Comparison of ENCODE assay signal across 1 cellular context in genomic region chr3:15064835-15065549, GRCh38.
TF ChIP-seq lines count a peak whose summit lies in the region.

TSS of gene MRPS25 (minus strand) at chr3:15065315. CDS start at chr3:15065194, 121 bp downstream.

TF ChIP-seq in HEK293, 187 proteins besides CTCF, POLR2A, EP300 and RAD21 (continued from another document):
- TF ChIP-seq ZBTB10 (tag by site-specific recombination; IDR thresholded peaks at IDR 0.05) (peak; percentile 94), ZNF670 (tag by site-specific recombination; IDR thresholded peaks at IDR 0.05; ENCODE audit: low read depth) (no peak), AEBP2 (tag by site-specific recombination; IDR thresholded peaks at IDR 0.05; ENCODE audit: borderline replicate concordance) (no peak), KLF10 (tag by site-specific recombination; IDR thresholded peaks at IDR 0.05) (no peak), ZNF791 (tag by site-specific recombination; IDR thresholded peaks at IDR 0.05) (no peak), ZBTB1 (tag by site-specific recombination; IDR thresholded peaks at IDR 0.05) (no peak), ZNF404 (tag by site-specific recombination; IDR thresholded peaks at IDR 0.05) (no peak), WT1 (tag by site-specific recombination; IDR thresholded peaks at IDR 0.05) (0 out of 2 replicates have a peak, but pooled peaks have one; percentile 7), ZNF16 (tag by site-specific recombination; IDR thresholded peaks at IDR 0.05; ENCODE audit: low read depth) (no peak), ZNF514 (tag by site-specific recombination; IDR thresholded peaks at IDR 0.05) (no peak), ZNF148 (tag by site-specific recombination; IDR thresholded peaks at IDR 0.05; ENCODE audit: borderline replicate concordance) (no peak), ZBTB21 (tag by site-specific recombination; IDR thresholded peaks at IDR 0.05) (no peak), ZNF600 (tag by site-specific recombination; IDR thresholded peaks at IDR 0.05) (peak; percentile 48; the same call in 1 of the 2 replicates), ZNF175 (tag by site-specific recombination; IDR thresholded peaks at IDR 0.05) (no peak), ZNF341 (tag by site-specific recombination; IDR thresholded peaks at IDR 0.05; ENCODE audit: low read depth) (no peak), ZFP3 (tag by site-specific recombination; IDR thresholded peaks at IDR 0.05; ENCODE audit: low read depth) (no peak), ZNF610 (tag by site-specific recombination; IDR thresholded peaks at IDR 0.05; ENCODE audit: borderline replicate concordance) (peak; percentile 72; the same call in 1 of the 2 replicates), ZNF132 (tag by site-specific recombination; IDR thresholded peaks at IDR 0.05; ENCODE audit: borderline replicate concordance) (no peak), ZNF830 (tag by site-specific recombination; IDR thresholded peaks at IDR 0.05; ENCODE audit: low read depth) (no peak), ZNF596 (tag by site-specific recombination; IDR thresholded peaks at IDR 0.05) (no peak), PRDM4 (tag by site-specific recombination; IDR thresholded peaks at IDR 0.05) (no peak), ZNF324 (tag by site-specific recombination; IDR thresholded peaks at IDR 0.05) (no peak), OVOL3 (tag by site-specific recombination; IDR thresholded peaks at IDR 0.05) (no peak; the same call in 1 of the 2 replicates), HOXA7 (CRISPR knock-in tag; IDR thresholded peaks at IDR 0.05; ENCODE audit: borderline replicate concordance) (no peak), ZNF658 (tag by site-specific recombination; IDR thresholded peaks at IDR 0.05) (no peak), ZFP41 (tag by site-specific recombination; IDR thresholded peaks at IDR 0.05; ENCODE audit: borderline replicate concordance) (no peak), ZNF214 (tag by site-specific recombination; IDR thresholded peaks at IDR 0.05; ENCODE audit: borderline replicate concordance) (no peak), INSM2 (tag by site-specific recombination; IDR thresholded peaks at IDR 0.05) (no peak), ZNF560 (tag by site-specific recombination; IDR thresholded peaks at IDR 0.05; ENCODE audit: borderline replicate concordance) (no peak), ZNF660 (tag by site-specific recombination; IDR thresholded peaks at IDR 0.05) (0 out of 2 replicates have a peak, but pooled peaks have one; percentile 44), TSHZ1 (tag by site-specific recombination; IDR thresholded peaks at IDR 0.05; ENCODE audit: borderline replicate concordance) (no peak), KLF8 (tag by site-specific recombination; IDR thresholded peaks at IDR 0.05) (no peak), ZNF362 (tag by site-specific recombination; IDR thresholded peaks at IDR 0.05) (no peak), ZNF510 (tag by site-specific recombination; IDR thresholded peaks at IDR 0.05; ENCODE audit: insufficient replicate concordance) (no peak), ZNF292 (tag by site-specific recombination; IDR thresholded peaks at IDR 0.05; ENCODE audit: borderline replicate concordance, low read depth) (no peak), ZNF654 (tag by site-specific recombination; IDR thresholded peaks at IDR 0.05; ENCODE audit: low read depth) (no peak), ZNF785 (tag by site-specific recombination; IDR thresholded peaks at IDR 0.05) (0 out of 2 replicates have a peak, but pooled peaks have one; percentile 61), SCRT1 (tag by site-specific recombination; IDR thresholded peaks at IDR 0.05; ENCODE audit: borderline replicate concordance) (no peak), KLF7 (tag by site-specific recombination; IDR thresholded peaks at IDR 0.05; ENCODE audit: borderline replicate concordance) (peak; percentile 25; the same call in 1 of the 2 replicates), ZNF350 (tag by site-specific recombination; IDR thresholded peaks at IDR 0.05) (no peak)
TF ChIP-seq in HEK293: peak in this region for 32.
